In genomic region chr1:42462828-42463763, GRCh38 we compare ENCODE assay signal across 8 cellular contexts. TPM values are rescaled to one million over a fixed set of nuclear protein-coding genes. Genes with fewer than 3 reads are reported as not detected.
DNase-seq lines count a peak whose midpoint lies in the region; ATAC-seq, FAIRE-seq and TF ChIP-seq lines count a peak whose summit lies in the region.

TSS of gene CCDC30 (plus strand) at chr1:42463286. CDS start at chr1:42480552, 17,266 bp downstream.

- no peaks in the 10 kb centered on the region for H3K9me3 ChIP-seq in small intestine (ENCODE audit: control insufficient read depth, low read depth)

- POLR2A ChIA-PET in WTC11 (lab: Charles Lee), result no interaction called here

- 1 to 2% (median 1%) methylated on average over 59 of the region's 59 CpGs for WGBS in small intestine, 3 donors

- H3K4me1 Mint-ChIP-seq in WTC11, result peaks cover 16% of the 10 kb centered on the region

- in situ Hi-C loops in ACHN (cut with HindIII; ENCODE audit: low pct_ligation_motif_present, low pct_unique_long_range_greater_than_20kb, low sequenced_read_pairs), result no loop called here

- CTCF ChIA-PET in WTC11 (lab: Charles Lee), result interaction anchor here (0.7 to 1.7 kb wide), 6 partner anchors 16 to 303 kb away, joined by 3 to 10 read pairs (median 3); partner anchors contain the start of gene PPIH

- peak; percentile 97 for DNase-seq in ACHN
- peak; percentile 99 for DNase-seq in NCI-H2227 (lab: John Stamatoyannopoulos, UW; ENCODE audit: unreplicated experiment)
- peak; percentile 97 for DNase-seq in WTC11 (ENCODE audit: low spot score)
- DNase-seq in caudate nucleus (lab: John Stamatoyannopoulos, UW), result peak; percentile 41 to 100 (median 91)
- peak; percentile 99 for DNase-seq in iPS-NIHi7 (ENCODE audit: extremely low spot score)
- peak; percentile 99 for DNase-seq in small intestine

- no peaks in the 10 kb centered on the region for H3K4me1 ChIP-seq in small intestine (ENCODE audit: control insufficient read depth in 2 of 2, insufficient read depth in 1 of 2, low read depth in 1 of 2, low read length in 1 of 2)

- H3K27me3 Mint-ChIP-seq in WTC11 (ENCODE audit: low read depth), result peaks cover 19% of the 10 kb centered on the region

- no peak for TF ChIP-seq CTCF in WTC11 (IDR thresholded peaks at IDR 0.05)

- peak within 1 kb of the TSS; percentile 46 to 52 for H3K4me3 ChIP-seq in small intestine (ENCODE audit: low read depth in 1 of 2, low read length in 2 of 2)

- FAIRE-seq in small intestine (lab: Jason Lieb, UNC), result no peak

- H3K27ac ChIP-seq in caudate nucleus (ENCODE audit: low read depth, low read length), result peak within 1 kb of the TSS; percentile 64
- H3K27ac ChIP-seq in small intestine (ENCODE audit: low read depth in 1 of 2, low read length in 1 of 2), result peak within 1 kb of the TSS in 1 of 2 donors; percentile 32

- ATAC-seq in GM18909 (IDR thresholded peaks at IDR 0.05; ENCODE audit: poor library complexity, unreplicated experiment) (peak; percentile 100), HG03159 (IDR thresholded peaks at IDR 0.05; ENCODE audit: unreplicated experiment) (peak; percentile 98), WTC11 (peak; percentile 99)

- peaks cover 22% of the 10 kb centered on the region for H3K36me3 Mint-ChIP-seq in WTC11

- peak within 1 kb of the TSS; percentile 76 for H3K27ac Mint-ChIP-seq in WTC11

- H3K4me3 Mint-ChIP-seq in WTC11, result peak within 1 kb of the TSS; percentile 84

- peaks cover 0 to 2% of the 10 kb centered on the region in 2 donors for H3K36me3 ChIP-seq in small intestine (ENCODE audit: control insufficient read depth in 2 of 2, insufficient read depth in 2 of 2, low read length in 2 of 2)

- H3K9me3 Mint-ChIP-seq in WTC11, result no peaks in the 10 kb centered on the region

- H3K27me3 ChIP-seq in small intestine (ENCODE audit: control insufficient read depth in 2 of 2, insufficient read depth in 2 of 2, low read length in 2 of 2), result no peaks in the 10 kb centered on the region

TF ChIP-seq in WTC11, 78 proteins besides CTCF, POLR2A, EP300 and RAD21 (continues in another document):
- TF ChIP-seq CREM (CRISPR knock-in tag; IDR thresholded peaks at IDR 0.05), result no peak
- TF ChIP-seq HMGA2 (CRISPR knock-in tag; IDR thresholded peaks at IDR 0.05), result no peak
- TF ChIP-seq SP1 (CRISPR knock-in tag; conservative IDR thresholded peaks at IDR 0.05), result peak; percentile 94
- no peak for TF ChIP-seq MLX (CRISPR knock-in tag; IDR thresholded peaks at IDR 0.05)
- TF ChIP-seq ARID4B (CRISPR knock-in tag; IDR thresholded peaks at IDR 0.05; ENCODE audit: borderline replicate concordance), result peak; percentile 75; the same call in 1 of the 2 replicates
- TF ChIP-seq FOXK1 (CRISPR knock-in tag; IDR thresholded peaks at IDR 0.05), result peak; percentile 92
- no peak for TF ChIP-seq AFF4 (CRISPR knock-in tag; IDR thresholded peaks at IDR 0.05; ENCODE audit: borderline replicate concordance)
- no peak for TF ChIP-seq PRDM15 (CRISPR knock-in tag; IDR thresholded peaks at IDR 0.05)
- no peak for TF ChIP-seq ZBTB43 (CRISPR knock-in tag; IDR thresholded peaks at IDR 0.05)

RNA-seq across cellular contexts. Expression of gene CCDC30, which starts in this region (rescaled TPM):
- 0.71 to 2.1 TPM (median 0.92 TPM) in 3 replicates for total RNA-seq in WTC11 (2021)
- polyA plus RNA-seq in small intestine, result under 1 TPM; 0.67 to 0.87 (median 0.81) TPM

Comparison
In these comparisons a context has a peak if more than half of its experiments do, and no peak if none do; other contexts are left out.
1. Peak in DNase-seq and H3K4me3 ChIP-seq in small intestine; RNA of the gene not detected or under 1 TPM.